In the genomic region with DNA sequence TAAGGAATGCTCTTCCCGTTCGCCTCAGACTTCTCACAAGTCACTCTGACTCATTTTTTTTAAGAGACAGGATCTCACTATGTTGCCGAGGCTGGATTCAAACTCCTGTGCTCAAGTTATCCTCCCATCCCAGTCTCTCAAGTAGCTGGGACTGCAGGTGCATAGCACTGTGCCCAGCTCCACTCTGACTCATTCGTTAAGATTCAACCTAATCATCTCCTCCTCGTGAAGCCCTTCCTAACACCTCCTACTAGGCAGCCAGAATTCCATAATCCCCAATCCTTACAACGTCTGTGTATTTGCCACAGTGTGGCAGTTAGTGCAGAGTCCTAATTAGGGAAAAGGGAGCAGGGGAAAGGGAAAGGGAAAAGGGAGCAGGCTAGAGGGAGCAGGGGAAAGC, we compare ENCODE assay signal across 10 cellular contexts. TPM values are rescaled to one million over a fixed set of nuclear protein-coding genes. Genes with fewer than 3 reads are reported as not detected.
"Had no signal": no experiment of that assay in that cellular context is flagged by ENCODE, and none has a peak within 500 bp of the region (broad histone marks: within the 10 kb centered on the region; RNA-seq: fewer than 3 reads in every experiment).

No MANE protein-coding gene starts in this region.

- H3K9me3 ChIP-seq: HAP-1 had no signal

- H3K27ac ChIP-seq: HL-60 had no signal

- H3K36me3 ChIP-seq: HAP-1 had no signal

- H3K4me3 Mint-ChIP-seq: HFFc6, IgD-negative memory B cell had no signal

- ATAC-seq: HCT116, HepG2 had no signal

- H3K4me1 Mint-ChIP-seq: IgD-negative memory B cell had no signal

- H3K4me3 ChIP-seq: HAP-1 had no signal

- H3K4me1 ChIP-seq: HAP-1 had no signal

- H3K27ac Mint-ChIP-seq: HFFc6, IgD-negative memory B cell had no signal

- H3K9me3 Mint-ChIP-seq: HFFc6, IgD-negative memory B cell had no signal

- DNase-seq: GOT3, H7, HFFc6 had no signal

RNA-seq across cellular contexts. Expression of a gene that starts 26.4 kb away (rescaled TPM):
- total RNA-seq: H4, HepG2, HFFc6, HT1080 had no signal
- polyA plus RNA-seq: HepG2, IgD-negative memory B cell had no signal
